ENCODE assay signal across 9 cellular contexts in genomic region chr3:99925584-99925983, GRCh38.
DNase-seq lines count a peak whose midpoint lies in the region; ATAC-seq and TF ChIP-seq lines count a peak whose summit lies in the region.
"Had no signal": no experiment of that assay in that cellular context is flagged by ENCODE, and none has a peak within 500 bp of the region (broad histone marks: within the 10 kb centered on the region; RNA-seq: fewer than 3 reads in every experiment).

No MANE protein-coding gene starts in this region.

- intact Hi-C loops in HCT116 (cut with micrococcal nuclease), result no loop called here

- peaks cover 0 to 6% (median 0%) of the 10 kb centered on the region in 3 donors for H3K36me3 Mint-ChIP-seq in immature natural killer cell
- H3K36me3 Mint-ChIP-seq in activated naive CD4-positive, alpha-beta T cell treated with anti-CD3 and anti-CD28 coated beads, Interleukin-2, amount 10 ng/mL, durations not matched to agents 7 days and 5 days, result no peaks in the 10 kb centered on the region

- no peak for DNase-seq in HCT116 (ENCODE audit: low read depth, low spot score)
- DNase-seq in RKO (ENCODE audit: low spot score), result peak; percentile 25
- DNase-seq in fibroblast of the aortic adventitia (ENCODE audit: low read depth), result peak; percentile 91
- peak; percentile 36 for DNase-seq in stromal cell of bone marrow (ENCODE audit: low read depth)
- DNase-seq in immature natural killer cell, result no peak
- no peak for DNase-seq in Kasumi-1 (lab: John Stamatoyannopoulos, UW)
- DNase-seq in activated naive CD4-positive, alpha-beta T cell treated with anti-CD3 and anti-CD28 coated beads, Interleukin-2, amount 10 ng/mL, durations not matched to agents 7 days and 5 days, result no peak

- H3K27ac Mint-ChIP-seq in immature natural killer cell, result no peak overlapping the region
- no peak overlapping the region for H3K27ac Mint-ChIP-seq in activated naive CD4-positive, alpha-beta T cell treated with anti-CD3 and anti-CD28 coated beads, Interleukin-2, amount 10 ng/mL, durations not matched to agents 7 days and 5 days

- no peaks in the 10 kb centered on the region for H3K9me2 ChIP-seq in HCT116 (ENCODE audit: insufficient read depth)

- peaks cover 7 to 11% of the 10 kb centered on the region in 2 donors for H3K4me1 Mint-ChIP-seq in immature natural killer cell
- peaks cover 7% of the 10 kb centered on the region for H3K4me1 Mint-ChIP-seq in activated naive CD4-positive, alpha-beta T cell treated with anti-CD3 and anti-CD28 coated beads, Interleukin-2, amount 10 ng/mL, durations not matched to agents 7 days and 5 days

- POLR2A ChIA-PET in HCT116 (lab: Charles Lee), result interaction anchor here (1.1 kb wide), 1 partner anchor 9 kb away, joined by 4 read pairs; no protein-coding TSS in a partner anchor

- CTCF ChIA-PET in HCT116 (lab: Charles Lee), result interaction anchor here (0.6 kb wide), 1 partner anchor 1271 kb away, joined by 3 read pairs; no protein-coding TSS in a partner anchor
- CTCF ChIA-PET in activated naive CD4-positive, alpha-beta T cell treated with anti-CD3 and anti-CD28 coated beads, Interleukin-2, amount 10 ng/mL, durations not matched to agents 7 days and 5 days (lab: Charles Lee), result no interaction called here

- H2AFZ ChIP-seq in HCT116 (ENCODE audit: low read depth, low read length, poor library complexity, severe bottlenecking), result no peak overlapping the region

- no peak overlapping the region for H3K27ac ChIP-seq in HCT116 (ENCODE audit: low read depth, low read length)
- H3K27ac ChIP-seq: SK-N-MC had no signal

- no peak overlapping the region for H3K4me3 ChIP-seq in HCT116 (replicated peaks in 1 of 2; ENCODE audit: low read depth in 1 of 2, low read length in 2 of 2)
- H3K4me3 ChIP-seq in fibroblast of the aortic adventitia (ENCODE audit: low read depth, low read length), result no peak overlapping the region
- H3K4me3 ChIP-seq: SK-N-MC had no signal

- no peak overlapping the region for H3K9ac ChIP-seq in HCT116 (ENCODE audit: low read length)

- TF ChIP-seq RAD21 in HCT116 (IDR thresholded peaks at IDR 0.05; ENCODE audit: low read depth), result no peak

- ATAC-seq in HCT116 (peak; percentile 59; the same call in 1 of the 2 replicates), HG03095 (IDR thresholded peaks at IDR 0.05; ENCODE audit: unreplicated experiment) (no peak)

- H3K9me3 ChIP-seq in HCT116 (ENCODE audit: control insufficient read depth in 1 of 2, insufficient read depth in 1 of 2, low read depth in 1 of 2, low read length in 2 of 2), result no peaks in the 10 kb centered on the region

- H3K27me3 ChIP-seq in HCT116 (ENCODE audit: insufficient read depth, low read length), result no peaks in the 10 kb centered on the region

- no peaks in the 10 kb centered on the region for H3K9me3 Mint-ChIP-seq in immature natural killer cell
- H3K9me3 Mint-ChIP-seq in activated naive CD4-positive, alpha-beta T cell treated with anti-CD3 and anti-CD28 coated beads, Interleukin-2, amount 10 ng/mL, durations not matched to agents 7 days and 5 days, result no peaks in the 10 kb centered on the region

- H3K36me3 ChIP-seq in HCT116 (ENCODE audit: control insufficient read depth in 1 of 2, insufficient read depth in 2 of 2, low read length in 2 of 2), result no peaks in the 10 kb centered on the region

- BruUV-seq in HCT116 (replicated peaks; lab: Mats Ljungman, UMichigan), result no TSS peak

- H4K20me1 ChIP-seq in HCT116 (ENCODE audit: insufficient read depth), result no peaks in the 10 kb centered on the region

- no peaks in the 10 kb centered on the region for H3K79me2 ChIP-seq in HCT116 (ENCODE audit: insufficient read depth, low read length)

- RAD21 ChIA-PET in HCT116 (lab: Charles Lee; ENCODE audit: low non-redundant PET in 1 of 2, low total read pairs in 2 of 2, uncharacterized antibody in 2 of 2, unreplicated experiment in 2 of 2), result no interaction called here

- TF ChIP-seq POLR2A in HCT116 (IDR thresholded peaks at IDR 0.05; ENCODE audit: borderline replicate concordance, extremely low read depth, insufficient read depth, insufficient read length), result no peak

- no peak overlapping the region for H3K4me3 Mint-ChIP-seq in immature natural killer cell
- no peak overlapping the region for H3K4me3 Mint-ChIP-seq in activated naive CD4-positive, alpha-beta T cell treated with anti-CD3 and anti-CD28 coated beads, Interleukin-2, amount 10 ng/mL, durations not matched to agents 7 days and 5 days

- H3K4me1 ChIP-seq in HCT116 (ENCODE audit: control insufficient read depth in 1 of 2, insufficient read depth in 2 of 2, low read length in 2 of 2), result peaks cover 0 to 8% of the 10 kb centered on the region in 2 experiments; a peak in 2 of 4 replicates

- H3K27me3 Mint-ChIP-seq in immature natural killer cell (ENCODE audit: low read depth in 3 of 3), result no peaks in the 10 kb centered on the region
- H3K27me3 Mint-ChIP-seq in activated naive CD4-positive, alpha-beta T cell treated with anti-CD3 and anti-CD28 coated beads, Interleukin-2, amount 10 ng/mL, durations not matched to agents 7 days and 5 days, result no peaks in the 10 kb centered on the region

- peak overlapping the region; percentile 0; the same call in 1 of the 2 replicates for H3K4me2 ChIP-seq in HCT116 (ENCODE audit: low read length)

- TF ChIP-seq CTCF in HCT116 (IDR thresholded peaks at IDR 0.05 in 2 of 3, conservative IDR thresholded peaks at IDR 0.05 in 1 of 3; ENCODE audit: borderline replicate concordance in 1 of 3, insufficient read depth in 1 of 3, low read depth in 2 of 3, low read length in 2 of 3) (no peak), fibroblast of the aortic adventitia (IDR thresholded peaks at IDR 0.05; ENCODE audit: insufficient read depth, low read length) (no peak)

TF ChIP-seq in HCT116, 20 proteins besides CTCF, POLR2A, EP300 and RAD21:
- TF ChIP-seq CEBPB (IDR thresholded peaks at IDR 0.05; ENCODE audit: low read depth) (no peak), SP1 (IDR thresholded peaks at IDR 0.05; ENCODE audit: low read depth) (no peak; the same call in 1 of the 2 replicates), FOSL1 (IDR thresholded peaks at IDR 0.05; ENCODE audit: low read depth) (no peak), CBX3 (IDR thresholded peaks at IDR 0.05; ENCODE audit: low read depth) (peak; percentile 40; the same call in 1 of the 2 replicates), ZFX (IDR thresholded peaks at IDR 0.05) (no peak), ZBTB33 (IDR thresholded peaks at IDR 0.05; ENCODE audit: extremely low read depth, insufficient replicate concordance, low read length) (no peak), TCF7L2 (IDR thresholded peaks at IDR 0.05; ENCODE audit: borderline replicate concordance, extremely low read depth, insufficient read depth, insufficient read length) (peak; percentile 38), EZH2 (IDR thresholded peaks at IDR 0.05) (no peak), ZNF274 (IDR thresholded peaks at IDR 0.05; ENCODE audit: low read depth, low read length) (no peak)

Comparison
In these comparisons a context has a peak if more than half of its experiments do, and no peak if none do; other contexts are left out.
1. DNase-seq: peak in RKO (single experiment), fibroblast of the aortic adventitia (single experiment) and stromal cell of bone marrow (single experiment); none in HCT116 (single experiment), immature natural killer cell (0 of 3), Kasumi-1 (0 of 2) and activated naive CD4-positive, alpha-beta T cell treated with anti-CD3 and anti-CD28 coated beads, Interleukin-2, amount 10 ng/mL, durations not matched to agents 7 days and 5 days (single experiment).